In the genomic region with DNA sequence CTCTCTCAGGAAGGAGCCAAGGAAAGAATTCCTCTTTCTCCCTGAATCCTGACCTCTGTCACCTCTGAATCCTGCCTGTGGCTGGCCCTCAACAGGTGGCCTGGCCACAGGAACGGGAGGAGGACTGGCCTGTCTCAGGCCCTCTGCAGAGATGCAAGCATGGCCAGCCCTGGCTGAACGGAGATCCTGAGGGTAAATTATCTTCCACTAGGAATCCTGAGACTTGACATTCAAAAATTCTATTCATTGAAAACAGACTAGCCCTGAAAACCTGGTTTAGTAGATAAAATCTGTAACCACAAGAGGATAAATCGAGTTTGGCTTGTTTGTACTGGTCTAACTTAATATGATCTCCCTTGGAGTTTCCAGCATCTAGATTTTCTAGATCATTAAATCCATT, we compare ENCODE assay signal across 19 cellular contexts.
"Had no signal": no experiment of that assay in that cellular context is flagged by ENCODE, and none has a peak within 500 bp of the region (broad histone marks: within the 10 kb centered on the region; RNA-seq: fewer than 3 reads in every experiment).

No MANE protein-coding gene starts in this region.

- H3K4me3 ChIP-seq: colonic mucosa, esophagus squamous epithelium, gastrocnemius medialis, tibial artery had no signal

- H3K9me3 ChIP-seq: colonic mucosa, esophagus squamous epithelium, gastrocnemius medialis, tibial artery had no signal

- H3K36me3 ChIP-seq: colonic mucosa, esophagus squamous epithelium, gastrocnemius medialis, tibial artery had no signal

- H3K4me1 ChIP-seq: colonic mucosa, esophagus squamous epithelium, gastrocnemius medialis, tibial artery had no signal

- FAIRE-seq: TTC549, urothelium cell line had no signal

- DNase-seq: activated T-cell treated with anti-CD3 and anti-CD28 coated beads, Interleukin-2, amount 50 U/mL, for 1 hour; aorta; colonic mucosa; endodermal cell; esophagus squamous epithelium; gastrocnemius medialis; hypothalamus; left ventricle myocardium superior; mammary epithelial cell; natural killer cell; nucleus accumbens; posterior cingulate gyrus; stimulated activated CD4-positive, alpha-beta T cell treated with anti-CD3 and anti-CD28 coated beads, Interleukin-12 subunit alpha, Interleukin-12 subunit beta, amount 100 ng/mL, for 4 hours; stimulated activated CD4-positive, alpha-beta T cell treated with anti-CD3 and anti-CD28 coated beads, Interleukin-4, amount 100 ng/mL, for 4 hours; stimulated activated naive CD8-positive, alpha-beta T cell treated with anti-CD3 and anti-CD28 coated beads, Interleukin-15, amount 100 ng/mL, for 72 hours; T-cell; tibial artery had no signal

- H3K27me3 ChIP-seq: colonic mucosa, esophagus squamous epithelium, gastrocnemius medialis, tibial artery had no signal

- H3K27ac ChIP-seq: colonic mucosa, esophagus squamous epithelium, gastrocnemius medialis, tibial artery had no signal
